Comparison of ENCODE assay signal across 31 cellular contexts in genomic region chr1:187445066-187445465, GRCh38.
"Had no signal": no experiment of that assay in that cellular context is flagged by ENCODE, and none has a peak within 500 bp of the region (broad histone marks: within the 10 kb centered on the region; RNA-seq: fewer than 3 reads in every experiment).

No MANE protein-coding gene starts in this region.

- H3K4me3 ChIP-seq: body of pancreas, esophagus squamous epithelium, left ventricle myocardium inferior, lung, psoas muscle, smooth muscle cell, stomach, thyroid gland, upper lobe of right lung had no signal

- H3K4me1 ChIP-seq: body of pancreas, esophagus squamous epithelium, left ventricle myocardium inferior, parathyroid adenoma, psoas muscle, stomach, thyroid gland, upper lobe of right lung had no signal

- H3K4me2 ChIP-seq: smooth muscle cell had no signal

- H3K27ac Mint-ChIP-seq: activated naive CD8-positive, alpha-beta T cell; nephron progenitor cell; stimulated activated memory B cell treated with anti-CD40 and anti-IgM and Interleukin-4, amounts not matched to agents 10 μg/mL and 1 μg/mL and 100 μg/mL, for 72 hours had no signal

- H3K27me3 Mint-ChIP-seq: activated naive CD8-positive, alpha-beta T cell; naive B cell; stimulated activated memory B cell treated with anti-CD40 and anti-IgM and Interleukin-4, amounts not matched to agents 10 μg/mL and 1 μg/mL and 100 μg/mL, for 72 hours had no signal

- H3K9me3 Mint-ChIP-seq: nephron progenitor cell had no signal

- H3K36me3 Mint-ChIP-seq: activated naive CD8-positive, alpha-beta T cell; naive B cell; stimulated activated memory B cell treated with anti-CD40 and anti-IgM and Interleukin-4, amounts not matched to agents 10 μg/mL and 1 μg/mL and 100 μg/mL, for 72 hours had no signal

- H3K27ac ChIP-seq: body of pancreas, epithelial cell of prostate, esophagus squamous epithelium, left ventricle myocardium inferior, parathyroid adenoma, psoas muscle, stomach, thyroid gland, upper lobe of right lung had no signal

- H3K4me3 Mint-ChIP-seq: activated naive CD8-positive, alpha-beta T cell; naive B cell; nephron progenitor cell; stimulated activated memory B cell treated with anti-CD40 and anti-IgM and Interleukin-4, amounts not matched to agents 10 μg/mL and 1 μg/mL and 100 μg/mL, for 72 hours had no signal

- H3K36me3 ChIP-seq: esophagus squamous epithelium, left ventricle myocardium inferior, stomach, thyroid gland, upper lobe of right lung had no signal

- H3K9me3 ChIP-seq: body of pancreas, esophagus squamous epithelium, left ventricle myocardium inferior, psoas muscle, stomach, thyroid gland, upper lobe of right lung had no signal

- H3K9ac ChIP-seq: parathyroid adenoma had no signal

- H3K79me2 ChIP-seq: parathyroid adenoma had no signal

- FAIRE-seq: colon, frontal cortex had no signal

- DNase-seq: activated CD4-positive, alpha-beta T cell treated with anti-CD3 and anti-CD28 coated beads for 4 hours; activated CD4-positive, alpha-beta T cell treated with anti-CD3 and anti-CD28 coated beads, Interleukin-2, amount 50 U/mL, for 48 hours; activated CD4-positive, CD25-positive, alpha-beta regulatory T cell; activated CD8-positive, alpha-beta memory T cell treated with anti-CD3 and anti-CD28 coated beads for 24 hours; activated effector memory CD4-positive, alpha-beta T cell treated with Interleukin-2 at 50 U/mL for 16 hours; activated naive CD4-positive, alpha-beta T cell treated with Interleukin-2 at 50 U/mL for 16 hours; anterior cingulate cortex; body of pancreas; dermis blood vessel endothelial cell; effector CD4-positive, alpha-beta T cell; esophagus squamous epithelium; islet precursor cell; left ventricle myocardium inferior; naive B cell; nephron progenitor cell; nucleus accumbens; psoas muscle; stimulated activated CD4-positive, alpha-beta T cell treated with anti-CD3 and anti-CD28 coated beads, Interleukin-1b, Interleukin-23, amount 100 ng/mL, for 48 hours; stimulated activated CD4-positive, alpha-beta T cell treated with anti-CD3 and anti-CD28 coated beads, Interleukin-4, amount 100 ng/mL, for 4 hours; stimulated activated CD8-positive, alpha-beta memory T cell treated with anti-CD3 and anti-CD28 coated beads, Interleukin-4, amount 100 ng/mL, for 48 hours; stomach; thyroid gland; upper lobe of right lung had no signal

- H2AFZ ChIP-seq: parathyroid adenoma had no signal

- H3K4me1 Mint-ChIP-seq: naive B cell; nephron progenitor cell; stimulated activated memory B cell treated with anti-CD40 and anti-IgM and Interleukin-4, amounts not matched to agents 10 μg/mL and 1 μg/mL and 100 μg/mL, for 72 hours had no signal

- H3K27me3 ChIP-seq: body of pancreas, esophagus squamous epithelium, stomach, thyroid gland, upper lobe of right lung had no signal
